In the genomic region with DNA sequence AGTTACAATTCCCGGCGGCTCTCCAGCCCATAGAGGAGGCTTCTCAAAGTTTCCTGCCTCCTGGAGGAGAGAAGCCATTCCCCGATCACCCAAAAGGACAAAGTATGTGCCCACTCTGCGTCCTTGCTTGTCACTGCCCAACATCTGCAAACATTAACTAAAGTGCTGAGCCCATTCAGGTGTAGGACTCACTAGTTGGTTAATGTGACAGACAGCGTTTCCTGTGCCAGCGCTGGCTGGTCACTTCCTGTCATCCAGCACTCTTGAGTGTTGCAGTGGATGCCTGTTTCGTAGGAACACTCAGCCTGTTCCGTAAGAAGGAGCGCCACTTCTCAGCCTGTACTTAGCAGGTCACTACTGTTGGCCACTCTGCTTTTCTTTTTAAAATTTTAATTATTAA, we compare ENCODE assay signal across 20 cellular contexts.
DNase-seq lines count a peak whose midpoint lies in the region; ATAC-seq lines count a peak whose summit lies in the region.
"Had no signal": no experiment of that assay in that cellular context is flagged by ENCODE, and none has a peak within 500 bp of the region (broad histone marks: within the 10 kb centered on the region; RNA-seq: fewer than 3 reads in every experiment).

No MANE protein-coding gene starts in this region.

- no peaks in the 10 kb centered on the region for H3K27me3 Mint-ChIP-seq in activated naive CD8-positive, alpha-beta T cell
- peaks cover 6 to 8% (median 8%) of the 10 kb centered on the region in 3 donors for H3K27me3 Mint-ChIP-seq in immature natural killer cell (ENCODE audit: low read depth in 3 of 3)

- H3K4me1 Mint-ChIP-seq in activated naive CD8-positive, alpha-beta T cell (ENCODE audit: low read depth) = peaks cover 53% of the 10 kb centered on the region
- H3K4me1 Mint-ChIP-seq in immature natural killer cell = peaks cover 55 to 59% of the 10 kb centered on the region in 2 donors

- peaks cover 16% of the 10 kb centered on the region for H3K36me3 Mint-ChIP-seq in activated naive CD8-positive, alpha-beta T cell
- peaks cover 0 to 1% (median 0%) of the 10 kb centered on the region in 3 donors for H3K36me3 Mint-ChIP-seq in immature natural killer cell

- DNase-seq in NK-92 treated with Interleukin-12 subunit alpha and Interleukin-12 subunit beta, amount 100 ng/mL, for 24 hours (lab: John Stamatoyannopoulos, UW) = peak; percentile 30
- no peak for DNase-seq in NK-92 (lab: John Stamatoyannopoulos, UW; ENCODE audit: unreplicated experiment)
- DNase-seq in immature natural killer cell = peak; percentile 76 to 81 (median 78)
- peak; percentile 10 for DNase-seq in renal cortical epithelial cell (ENCODE audit: low read depth)
- no peak for DNase-seq in NCI-H446 treated with DMSO at 0.1 percent for 48 hours (lab: John Stamatoyannopoulos, UW)
- DNase-seq: activated CD4-positive, CD25-positive, alpha-beta regulatory T cell; body of pancreas; dermis blood vessel endothelial cell; erythroblast; HCEC 1CT; KBM-7; left ventricle myocardium inferior; NCI-H1930; SIG-M5; stimulated activated CD4-positive, alpha-beta T cell treated with anti-CD3 and anti-CD28 coated beads, Interleukin-4, amount 100 ng/mL, for 1 hour had no signal

- no peaks in the 10 kb centered on the region for H3K9me3 Mint-ChIP-seq in activated naive CD8-positive, alpha-beta T cell (ENCODE audit: low read depth)
- no peaks in the 10 kb centered on the region for H3K9me3 Mint-ChIP-seq in immature natural killer cell
- H3K9me3 Mint-ChIP-seq: T-helper 1 cell treated with Interleukin-12 subunit alpha and Interleukin-12 subunit beta and Interleukin-4 antibody, amounts not matched to agents 30 μg/mL and 1 μg/mL, for 36 hours had no signal

- ATAC-seq in HG02642 (IDR thresholded peaks at IDR 0.05; ENCODE audit: poor library complexity, unreplicated experiment) (no peak), HG03378 (IDR thresholded peaks at IDR 0.05; ENCODE audit: unreplicated experiment) (no peak)
- ATAC-seq: body of pancreas, gastroesophageal sphincter had no signal

- peak overlapping the region; percentile 61 for H3K27ac Mint-ChIP-seq in activated naive CD8-positive, alpha-beta T cell
- peak overlapping the region; percentile 87 to 99 (median 98) for H3K27ac Mint-ChIP-seq in immature natural killer cell
- H3K27ac Mint-ChIP-seq: T-helper 1 cell treated with Interleukin-12 subunit alpha and Interleukin-12 subunit beta and Interleukin-4 antibody, amounts not matched to agents 30 μg/mL and 1 μg/mL, for 36 hours had no signal

- no peak overlapping the region for H3K4me3 Mint-ChIP-seq in activated naive CD8-positive, alpha-beta T cell
- H3K4me3 Mint-ChIP-seq in immature natural killer cell = peak overlapping the region; percentile 81 to 91 (median 87)
- H3K4me3 Mint-ChIP-seq: T-helper 1 cell treated with Interleukin-12 subunit alpha and Interleukin-12 subunit beta and Interleukin-4 antibody, amounts not matched to agents 30 μg/mL and 1 μg/mL, for 36 hours had no signal

Comparison
In these comparisons a context has a peak if more than half of its experiments do, and no peak if none do; other contexts are left out.
1. DNase-seq: peak in NK-92 treated with Interleukin-12 subunit alpha and Interleukin-12 subunit beta, amount 100 ng/mL, for 24 hours (single experiment), immature natural killer cell (3 of 3) and renal cortical epithelial cell (single experiment); none in NK-92 (single experiment) and NCI-H446 treated with DMSO at 0.1 percent for 48 hours (single experiment).